In genomic region chr9:70639853-70640814, GRCh38 we compare ENCODE assay signal across 9 cellular contexts.
DNase-seq lines count a peak whose midpoint lies in the region; ATAC-seq and TF ChIP-seq lines count a peak whose summit lies in the region.
"Had no signal": no experiment of that assay in that cellular context is flagged by ENCODE, and none has a peak within 500 bp of the region (broad histone marks: within the 10 kb centered on the region; RNA-seq: fewer than 3 reads in every experiment).

No MANE protein-coding gene starts in this region.

- CTCF ChIA-PET in RWPE1 (lab: Yijun Ruan, JAX) = interaction anchor here (0.6 to 1.7 kb wide), 23 partner anchors 13 to 644 kb away, joined by 3 to 21 read pairs (median 3); no protein-coding TSS in a partner anchor

- POLR2A ChIA-PET in RWPE1 (lab: Yijun Ruan, JAX; ENCODE audit: low non-redundant PET) = no interaction called here

- H3K27me3 Mint-ChIP-seq in osteocyte (ENCODE audit: unreplicated experiment) = peaks cover 47% of the 10 kb centered on the region

- H3K27ac ChIP-seq in HUES48 (ENCODE audit: low read depth, low read length) = no peak overlapping the region
- H3K27ac ChIP-seq in RWPE1 = no peak overlapping the region

- H3K4me1 ChIP-seq in HUES48 (ENCODE audit: control insufficient read depth, insufficient read depth, low read length) = peaks cover 14% of the 10 kb centered on the region; the same call in 1 of the 2 replicates

- H3K4me3 ChIP-seq in HUES48 (ENCODE audit: low read depth, low read length) (peak overlapping the region; percentile 50), fibroblast of mammary gland (ENCODE audit: control insufficient read depth, low read depth, low read length) (no peak overlapping the region)

- no peak overlapping the region for H3K4me3 Mint-ChIP-seq in osteocyte (ENCODE audit: unreplicated experiment)
- H3K4me3 Mint-ChIP-seq: activated T-cell treated with anti-CD3 and anti-CD28 coated beads, Interleukin-2, amount 50 U/mL, for 72 hours had no signal

- no peaks in the 10 kb centered on the region for H3K9me3 ChIP-seq in HUES48 (ENCODE audit: control insufficient read depth, insufficient read depth, low read length)

- H3K4me1 Mint-ChIP-seq in osteocyte (ENCODE audit: unreplicated experiment) = peaks cover 2% of the 10 kb centered on the region

- H3K9ac ChIP-seq in HUES48 (ENCODE audit: low read depth, low read length) = no peak overlapping the region

- no peaks in the 10 kb centered on the region for H3K36me3 ChIP-seq in HUES48 (ENCODE audit: control insufficient read depth, insufficient read depth, low read length)

- peak; percentile 7 for DNase-seq in NCI-H2029 treated with DMSO at 0.1 percent for 48 hours (lab: John Stamatoyannopoulos, UW)
- no peak for DNase-seq in NCI-H2029 (lab: John Stamatoyannopoulos, UW)
- DNase-seq in RWPE1 (ENCODE audit: low spot score) = peak; percentile 46
- DNase-seq in fibroblast of mammary gland (ENCODE audit: low read depth) = peak; percentile 74
- no peak for DNase-seq in osteocyte (ENCODE audit: extremely low spot score, unreplicated experiment)
- DNase-seq in stimulated activated naive CD8-positive, alpha-beta T cell treated with anti-CD3 and anti-CD28 coated beads, Interleukin-15, Interleukin-2, amounts not matched to agents 100 U/mL and 50 U/mL, for 24 hours = no peak

- no peaks in the 10 kb centered on the region for H3K9me3 Mint-ChIP-seq in osteocyte (ENCODE audit: unreplicated experiment)
- H3K9me3 Mint-ChIP-seq: activated T-cell treated with anti-CD3 and anti-CD28 coated beads, Interleukin-2, amount 50 U/mL, for 72 hours had no signal

- ATAC-seq in esophagus mucosa = no peak
- ATAC-seq in stimulated activated naive CD8-positive, alpha-beta T cell treated with anti-CD3 and anti-CD28 coated beads, Interleukin-15, Interleukin-2, amounts not matched to agents 100 U/mL and 50 U/mL, for 24 hours = no peak
- ATAC-seq: activated T-cell treated with anti-CD3 and anti-CD28 coated beads, Interleukin-2, amount 50 U/mL, for 72 hours had no signal

- H3K27me3 ChIP-seq in HUES48 (ENCODE audit: control insufficient read depth, insufficient read depth, low read length) = no peaks in the 10 kb centered on the region

- no peak overlapping the region for H3K27ac Mint-ChIP-seq in osteocyte (ENCODE audit: unreplicated experiment)
- H3K27ac Mint-ChIP-seq: activated T-cell treated with anti-CD3 and anti-CD28 coated beads, Interleukin-2, amount 50 U/mL, for 72 hours had no signal

- peak; percentile 63 for TF ChIP-seq CTCF in RWPE1 (conservative IDR thresholded peaks at IDR 0.05; ENCODE audit: low read depth)
- peak; percentile 65 for TF ChIP-seq CTCF in fibroblast of mammary gland (conservative IDR thresholded peaks at IDR 0.05; ENCODE audit: control insufficient read depth, insufficient read depth, low read depth, low read length)
- TF ChIP-seq CTCF in osteocyte (IDR thresholded peaks at IDR 0.05) = peak; percentile 78

- H3K36me3 Mint-ChIP-seq in osteocyte (ENCODE audit: unreplicated experiment) = no peaks in the 10 kb centered on the region

Comparison
In these comparisons a context has a peak if more than half of its experiments do, and no peak if none do; other contexts are left out.
1. DNase-seq: peak in NCI-H2029 treated with DMSO at 0.1 percent for 48 hours (single experiment), RWPE1 (single experiment) and fibroblast of mammary gland (single experiment); none in NCI-H2029 (single experiment), osteocyte (single experiment) and stimulated activated naive CD8-positive, alpha-beta T cell treated with anti-CD3 and anti-CD28 coated beads, Interleukin-15, Interleukin-2, amounts not matched to agents 100 U/mL and 50 U/mL, for 24 hours (single experiment).
2. Peak in every context shown above with its lines, with median percentiles within 50 percentile points of each other: CTCF ChIP-seq.